10 cellular contexts compared by ENCODE assay signal in the genomic region with DNA sequence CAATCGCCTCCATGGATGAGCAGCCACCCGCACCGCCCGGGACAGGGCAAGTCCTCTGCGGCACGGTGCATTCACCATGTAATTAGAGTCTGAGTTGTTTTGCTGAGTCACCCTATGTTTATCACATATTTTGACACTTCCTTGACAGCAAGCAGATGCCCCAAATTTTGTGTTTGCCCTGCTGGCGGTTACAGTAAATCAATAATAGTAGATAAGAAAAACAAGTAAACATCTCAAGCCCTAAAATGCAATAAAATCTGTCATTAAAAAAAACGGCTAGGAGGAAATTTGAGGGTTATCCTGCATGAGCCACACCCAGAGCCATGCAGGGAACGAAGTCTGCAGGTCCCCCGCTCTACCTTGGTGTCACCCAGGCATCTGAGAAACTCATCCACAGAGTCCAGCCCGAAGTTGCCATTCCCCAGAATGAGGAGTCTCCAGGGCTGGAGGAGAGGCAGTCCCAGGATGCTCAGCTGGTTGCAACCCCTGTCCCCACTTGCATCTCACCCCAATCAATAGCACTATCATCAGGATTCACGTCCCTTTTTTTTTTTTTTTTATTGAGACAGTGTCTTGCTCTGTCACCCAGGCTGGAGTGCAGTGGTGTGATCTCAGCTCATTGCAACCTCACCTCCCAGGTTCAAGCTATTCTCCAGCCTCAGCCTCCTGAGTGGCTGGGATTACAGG. TPM values are rescaled to one million over a fixed set of nuclear protein-coding genes. Genes with fewer than 3 reads are reported as not detected.
DNase-seq lines count a peak whose midpoint lies in the region; ATAC-seq lines count a peak whose summit lies in the region.
"Had no signal": no experiment of that assay in that cellular context is flagged by ENCODE, and none has a peak within 500 bp of the region (broad histone marks: within the 10 kb centered on the region; RNA-seq: fewer than 3 reads in every experiment).

No MANE protein-coding gene starts in this region.

- H3K4me3 ChIP-seq in adipocyte (ENCODE audit: low read length) = no peak overlapping the region
- peak overlapping the region in 1 of 2 donors; percentile 45 for H3K4me3 ChIP-seq in mucosa of rectum (ENCODE audit: low read length in 2 of 2)
- H3K4me3 ChIP-seq: SJCRH30 had no signal

- intact Hi-C loops in sciatic nerve (cut with DNase I) = no loop called here

- no peaks in the 10 kb centered on the region for H3K9me3 ChIP-seq in adipocyte (ENCODE audit: control insufficient read depth, low read length)
- no peaks in the 10 kb centered on the region for H3K9me3 ChIP-seq in mucosa of rectum (ENCODE audit: control insufficient read depth in 2 of 2, low read length in 2 of 2)
- H3K9me3 ChIP-seq: SJCRH30 had no signal

- no peak for ATAC-seq in sciatic nerve
- ATAC-seq in HG03175 (IDR thresholded peaks at IDR 0.05; ENCODE audit: unreplicated experiment) = no peak
- ATAC-seq in GM21515 (IDR thresholded peaks at IDR 0.05; ENCODE audit: unreplicated experiment) = no peak

- H3K4me1 ChIP-seq in adipocyte (ENCODE audit: control insufficient read depth, insufficient read depth, low read length) (no peaks in the 10 kb centered on the region), mucosa of rectum (ENCODE audit: control insufficient read depth in 2 of 2, insufficient read depth in 2 of 2, low read length in 2 of 2) (peaks cover 26 to 31% of the 10 kb centered on the region in 2 donors)

- H3K9ac ChIP-seq in adipocyte (ENCODE audit: low read length) (no peak overlapping the region), mucosa of rectum (ENCODE audit: low read depth in 1 of 2, low read length in 2 of 2) (peak overlapping the region; percentile 32 to 41)

- peak overlapping the region; percentile 76 to 81 for H3K27ac ChIP-seq in mucosa of rectum (ENCODE audit: low read depth in 2 of 2, low read length in 2 of 2)
- H3K27ac ChIP-seq: SJCRH30 had no signal

- H3K27me3 ChIP-seq in adipocyte (replicated peaks; ENCODE audit: control insufficient read depth, insufficient read depth, low read length) = peaks cover 18% of the 10 kb centered on the region
- no peaks in the 10 kb centered on the region for H3K27me3 ChIP-seq in mucosa of rectum (ENCODE audit: control insufficient read depth in 2 of 2, insufficient read depth in 2 of 2, low read length in 2 of 2)

- no peaks in the 10 kb centered on the region for H3K36me3 ChIP-seq in adipocyte (ENCODE audit: control insufficient read depth, insufficient read depth, low read length, severe bottlenecking)
- H3K36me3 ChIP-seq in mucosa of rectum (ENCODE audit: control insufficient read depth in 2 of 2, insufficient read depth in 2 of 2, low read length in 2 of 2) = no peaks in the 10 kb centered on the region
- H3K36me3 ChIP-seq: SJCRH30 had no signal

- DNase-seq in DMS53 (lab: John Stamatoyannopoulos, UW) = peak; percentile 66
- DNase-seq in DMS53 treated with DMSO at 0.1 percent for 48 hours (lab: John Stamatoyannopoulos, UW; ENCODE audit: unreplicated experiment) = no peak
- peak; percentile 59 for DNase-seq in M059J (ENCODE audit: low read depth)
- peak; percentile 35 for DNase-seq in adipocyte (ENCODE audit: low read depth)
- DNase-seq in sciatic nerve (ENCODE audit: low spot score) = no peak
- DNase-seq: effector CD4-positive, alpha-beta T cell had no signal

RNA-seq across cellular contexts. Expression of a gene that starts 16.5 kb away (rescaled TPM):
- not detected in 2 replicates for total RNA-seq in M059J (2014; rRNA removed; shearing (Covaris generic))
- total RNA-seq in sciatic nerve = 1.8 TPM
- total RNA-seq: SJCRH30 had no signal

RNA-seq across cellular contexts. Expression of a gene that starts 50.7 kb away (rescaled TPM):
- 125 and 142 TPM in 2 replicates for total RNA-seq in M059J (2014; rRNA removed; shearing (Covaris generic))
- total RNA-seq in sciatic nerve = 185 TPM

Comparison
In these comparisons a context has a peak if more than half of its experiments do, and no peak if none do; other contexts are left out.
1. DNase-seq: peak in DMS53 (single experiment), M059J (single experiment) and adipocyte (single experiment); none in DMS53 treated with DMSO at 0.1 percent for 48 hours (single experiment) and sciatic nerve (single experiment).